In the genomic region with DNA sequence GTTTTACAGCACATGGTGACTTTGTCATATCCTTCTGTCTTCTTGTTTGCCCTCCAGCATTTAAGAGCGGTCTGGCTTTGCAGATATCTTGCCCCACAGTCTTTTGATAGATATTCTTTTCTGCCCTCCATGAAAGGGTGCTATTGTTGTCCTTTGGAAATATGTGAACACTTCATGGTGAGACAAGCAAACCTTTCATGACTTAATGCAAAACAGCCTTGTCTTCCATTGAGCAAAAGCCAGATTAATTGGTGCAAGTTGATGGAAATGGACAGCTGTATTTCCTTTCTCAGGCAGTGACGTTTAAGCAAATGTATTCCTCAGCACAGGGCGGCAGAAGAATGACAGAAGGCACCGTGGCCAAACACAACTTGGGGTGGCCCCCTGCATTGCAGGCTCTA, we compare ENCODE assay signal across 20 cellular contexts. TPM values are rescaled to one million over a fixed set of nuclear protein-coding genes. Genes with fewer than 3 reads are reported as not detected.
DNase-seq lines count a peak whose midpoint lies in the region; ATAC-seq and TF ChIP-seq lines count a peak whose summit lies in the region.
"Had no signal": no experiment of that assay in that cellular context is flagged by ENCODE, and none has a peak within 500 bp of the region (broad histone marks: within the 10 kb centered on the region; RNA-seq: fewer than 3 reads in every experiment).

No MANE protein-coding gene starts in this region.

- H3K27ac Mint-ChIP-seq in osteocyte (ENCODE audit: unreplicated experiment) = peak overlapping the region; percentile 65
- H3K27ac Mint-ChIP-seq: T-helper 17 cell had no signal

- H3K27me3 ChIP-seq in HAP-1 (ENCODE audit: low read depth) (no peaks in the 10 kb centered on the region), foreskin keratinocyte (no peaks in the 10 kb centered on the region)
- H3K27me3 ChIP-seq: cardiac muscle cell, transverse colon had no signal

- no peaks in the 10 kb centered on the region for H3K36me3 ChIP-seq in HAP-1 (replicated peaks)
- H3K36me3 ChIP-seq: cardiac muscle cell, transverse colon had no signal

- no peak overlapping the region for H3K4me3 Mint-ChIP-seq in osteocyte (ENCODE audit: unreplicated experiment)
- H3K4me3 Mint-ChIP-seq: CD8-positive, alpha-beta T cell; T-helper 17 cell had no signal

- in situ Hi-C loops in HAP-1 (cut with MboI; ENCODE audit: low sequenced_read_pairs) = loop anchor here (25.0 kb wide), 1 partner anchor 679 kb away; no protein-coding TSS in a partner anchor

- no peaks in the 10 kb centered on the region for H3K27me3 Mint-ChIP-seq in osteocyte (ENCODE audit: unreplicated experiment)
- H3K27me3 Mint-ChIP-seq: naive thymus-derived CD4-positive, alpha-beta T cell; T-helper 17 cell had no signal

- no peaks in the 10 kb centered on the region for H3K9me3 Mint-ChIP-seq in osteocyte (ENCODE audit: unreplicated experiment)
- H3K9me3 Mint-ChIP-seq: CD8-positive, alpha-beta T cell; naive thymus-derived CD4-positive, alpha-beta T cell had no signal

- ATAC-seq in foreskin keratinocyte (no peak), HG03095 (IDR thresholded peaks at IDR 0.05; ENCODE audit: unreplicated experiment) (no peak), HG02642 (IDR thresholded peaks at IDR 0.05; ENCODE audit: poor library complexity, unreplicated experiment) (no peak)
- ATAC-seq: CD8-positive, alpha-beta T cell; naive thymus-derived CD4-positive, alpha-beta T cell; stimulated activated naive CD8-positive, alpha-beta T cell treated with anti-CD3 and anti-CD28 coated beads, Interleukin-15, Interleukin-2, amounts not matched to agents 100 U/mL and 50 U/mL, for 24 hours; T-helper 17 cell had no signal

- H3K27ac ChIP-seq in foreskin keratinocyte = no peak overlapping the region
- H3K27ac ChIP-seq: cardiac muscle cell, GM23248 had no signal

- peak; percentile 60 to 89 for DNase-seq in HAP-1 (ENCODE audit: low spot score in 2 of 2)
- peak; percentile 89 to 95 for DNase-seq in NCI-H526 (lab: John Stamatoyannopoulos, UW)
- DNase-seq in foreskin keratinocyte = peak; percentile 52 to 69
- no peak for DNase-seq in osteocyte (ENCODE audit: extremely low spot score, unreplicated experiment)
- no peak for DNase-seq in HCEC 1CT
- no peak for DNase-seq in H4 (ENCODE audit: low spot score)
- DNase-seq: activated CD4-positive, alpha-beta T cell treated with anti-CD3 and anti-CD28 coated beads, Interleukin-2, amount 50 U/mL, for 4 hours; activated gamma-delta T cell; naive thymus-derived CD4-positive, alpha-beta T cell; NCI-H1417 treated with DMSO at 0.1 percent for 48 hours; NCI-H748 treated with DMSO at 0.1 percent for 48 hours; SIG-M5; stimulated activated naive CD8-positive, alpha-beta T cell treated with anti-CD3 and anti-CD28 coated beads, Interleukin-15, Interleukin-2, amounts not matched to agents 100 U/mL and 50 U/mL, for 24 hours; T-helper 17 cell; transverse colon had no signal

- H3K4me1 ChIP-seq in HAP-1 (peaks cover 18% of the 10 kb centered on the region), foreskin keratinocyte (peaks cover 14% of the 10 kb centered on the region)

- peaks cover 57% of the 10 kb centered on the region for H3K4me1 Mint-ChIP-seq in osteocyte (ENCODE audit: unreplicated experiment)

- no peak for TF ChIP-seq CTCF in foreskin keratinocyte (conservative IDR thresholded peaks at IDR 0.05)
- TF ChIP-seq CTCF in osteocyte (IDR thresholded peaks at IDR 0.05) = no peak

- no peaks in the 10 kb centered on the region for H3K36me3 Mint-ChIP-seq in osteocyte (ENCODE audit: unreplicated experiment)

- no peaks in the 10 kb centered on the region for H3K9me3 ChIP-seq in HAP-1
- H3K9me3 ChIP-seq: transverse colon had no signal

- no peak overlapping the region for H3K4me3 ChIP-seq in HAP-1
- H3K4me3 ChIP-seq: cardiac muscle cell, GM23248, transverse colon had no signal

RNA-seq across cellular contexts. Expression of a gene that starts 4.4 kb away (rescaled TPM):
- total RNA-seq in foreskin keratinocyte = 28.9 and 35.4 TPM in 2 replicates
- polyA plus RNA-seq in foreskin keratinocyte = 33.5 and 43.9 TPM in 2 replicates
- 11.2 and 15.2 TPM in 2 replicates for total RNA-seq in osteocyte
- total RNA-seq in H4 (2014; rRNA removed; shearing (Covaris generic)) = 25.9 and 36.9 TPM in 2 replicates

RNA-seq across cellular contexts. Expression of a gene that starts 25.4 kb away (rescaled TPM):
- total RNA-seq in foreskin keratinocyte (4.8 and 5.1 TPM in 2 replicates), osteocyte (10.6 and 11.6 TPM in 2 replicates)
- polyA plus RNA-seq in foreskin keratinocyte = 2.4 and 2.6 TPM in 2 replicates
- 1.8 and 3.9 TPM in 2 replicates for total RNA-seq in H4 (2014; rRNA removed; shearing (Covaris generic))

RNA-seq across cellular contexts. Expression of a gene that starts 39.3 kb away (rescaled TPM):
- total RNA-seq in foreskin keratinocyte (30.3 and 33.0 TPM in 2 replicates), osteocyte (25.9 and 34.4 TPM in 2 replicates)
- polyA plus RNA-seq in foreskin keratinocyte = 30.2 and 34.5 TPM in 2 replicates
- 29.0 and 40.3 TPM in 2 replicates for total RNA-seq in H4 (2014; rRNA removed; shearing (Covaris generic))

RNA-seq across cellular contexts. Expression of a gene that starts 39.6 kb away (rescaled TPM):
- total RNA-seq in foreskin keratinocyte (77.4 and 89.9 TPM in 2 replicates), osteocyte (106 and 107 TPM in 2 replicates)
- polyA plus RNA-seq in foreskin keratinocyte = 56.2 and 57.7 TPM in 2 replicates
- total RNA-seq in H4 (2014; rRNA removed; shearing (Covaris generic)) = 144 and 145 TPM in 2 replicates

RNA-seq across cellular contexts. Expression of a gene that starts 47.2 kb away (rescaled TPM):
- 35.0 and 36.1 TPM in 2 replicates for total RNA-seq in foreskin keratinocyte
- 47.7 and 50.5 TPM in 2 replicates for polyA plus RNA-seq in foreskin keratinocyte
- total RNA-seq in osteocyte = 73.1 and 74.8 TPM in 2 replicates
- 49.8 and 55.9 TPM in 2 replicates for total RNA-seq in H4 (2014; rRNA removed; shearing (Covaris generic))

Comparison
In these comparisons a context has a peak if more than half of its experiments do, and no peak if none do; other contexts are left out.
1. DNase-seq: peak in HAP-1 (2 of 2), NCI-H526 (2 of 2) and foreskin keratinocyte (2 of 2); none in osteocyte (single experiment), HCEC 1CT (single experiment) and H4 (single experiment).